8 cellular contexts compared by ENCODE assay signal in the genomic region with DNA sequence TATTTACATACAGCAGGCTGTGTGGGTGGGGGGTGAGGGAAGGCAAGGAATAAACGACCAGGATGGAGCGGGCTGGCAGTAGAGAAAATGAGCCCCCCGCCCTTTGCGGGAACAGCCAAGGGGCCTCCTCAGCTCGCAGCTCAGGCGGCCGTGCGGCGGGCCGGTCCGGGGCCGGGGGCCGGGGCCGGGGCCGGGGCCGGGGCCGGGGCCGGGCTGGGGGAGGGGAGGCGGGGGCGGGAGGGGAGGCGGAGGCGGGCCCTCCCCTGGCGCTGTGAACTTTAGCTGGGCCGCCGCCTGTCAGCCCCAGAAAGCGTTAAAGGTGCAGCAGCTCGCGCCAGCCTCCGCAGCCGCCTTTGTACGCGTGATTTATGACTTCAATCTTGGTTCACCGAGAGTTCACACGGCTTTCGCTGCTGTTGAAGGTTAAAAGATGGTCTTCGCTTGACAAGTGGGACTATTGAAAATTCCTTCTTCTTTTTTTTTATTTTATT. TPM values are rescaled to one million over a fixed set of nuclear protein-coding genes. Genes with fewer than 3 reads are reported as not detected.
DNase-seq lines count a peak whose midpoint lies in the region; ATAC-seq and TF ChIP-seq lines count a peak whose summit lies in the region.

No MANE protein-coding gene starts in this region.

- peak; percentile 12 for DNase-seq in NCI-H1436 (lab: John Stamatoyannopoulos, UW)
- no peak for DNase-seq in NCI-H1436 treated with DMSO at 0.1 percent for 48 hours (lab: John Stamatoyannopoulos, UW)
- DNase-seq in activated T-cell treated with anti-CD3 and anti-CD28 coated beads for 48 hours (ENCODE audit: low read depth) = peak; percentile 29
- peak; percentile 30 to 48 for DNase-seq in left colon
- DNase-seq in Ammon's horn (ENCODE audit: low spot score) = no peak
- no peak for DNase-seq in chondrocyte (ENCODE audit: low spot score)
- DNase-seq in midbrain (lab: John Stamatoyannopoulos, UW) = no peak

- H3K9me3 Mint-ChIP-seq in stimulated activated naive CD8-positive, alpha-beta T cell treated with anti-CD3 and anti-CD28 coated beads, Interleukin-15, Interleukin-2, amounts not matched to agents 100 ng/mL and 50 ng/mL, for 24 hours = no peaks in the 10 kb centered on the region
- H3K9me3 Mint-ChIP-seq in chondrocyte (ENCODE audit: low read depth) = no peaks in the 10 kb centered on the region

- intact Hi-C loops in left colon (cut with DNase I, micrococcal nuclease) = no loop called here

- H3K27ac Mint-ChIP-seq in stimulated activated naive CD8-positive, alpha-beta T cell treated with anti-CD3 and anti-CD28 coated beads, Interleukin-15, Interleukin-2, amounts not matched to agents 100 ng/mL and 50 ng/mL, for 24 hours = peak overlapping the region; percentile 90
- no peak overlapping the region for H3K27ac Mint-ChIP-seq in chondrocyte (ENCODE audit: unreplicated experiment)

- TF ChIP-seq CTCF in chondrocyte (IDR thresholded peaks at IDR 0.05) = no peak

- H3K36me3 Mint-ChIP-seq in stimulated activated naive CD8-positive, alpha-beta T cell treated with anti-CD3 and anti-CD28 coated beads, Interleukin-15, Interleukin-2, amounts not matched to agents 100 ng/mL and 50 ng/mL, for 24 hours (ENCODE audit: low read depth) = no peaks in the 10 kb centered on the region
- peaks cover 2% of the 10 kb centered on the region for H3K36me3 Mint-ChIP-seq in chondrocyte (ENCODE audit: low read depth)

- peaks cover 27% of the 10 kb centered on the region for H3K4me1 Mint-ChIP-seq in stimulated activated naive CD8-positive, alpha-beta T cell treated with anti-CD3 and anti-CD28 coated beads, Interleukin-15, Interleukin-2, amounts not matched to agents 100 ng/mL and 50 ng/mL, for 24 hours (ENCODE audit: low read depth)
- H3K4me1 Mint-ChIP-seq in chondrocyte (ENCODE audit: low read depth) = peaks cover 5% of the 10 kb centered on the region

- no peak for ATAC-seq in left colon

- H3K27me3 Mint-ChIP-seq in stimulated activated naive CD8-positive, alpha-beta T cell treated with anti-CD3 and anti-CD28 coated beads, Interleukin-15, Interleukin-2, amounts not matched to agents 100 ng/mL and 50 ng/mL, for 24 hours = no peaks in the 10 kb centered on the region
- H3K27me3 Mint-ChIP-seq in chondrocyte (ENCODE audit: low read depth) = peaks cover 77% of the 10 kb centered on the region

- H3K4me3 Mint-ChIP-seq in stimulated activated naive CD8-positive, alpha-beta T cell treated with anti-CD3 and anti-CD28 coated beads, Interleukin-15, Interleukin-2, amounts not matched to agents 100 ng/mL and 50 ng/mL, for 24 hours = peak overlapping the region; percentile 83
- no peak overlapping the region for H3K4me3 Mint-ChIP-seq in chondrocyte (ENCODE audit: unreplicated experiment)

RNA-seq across cellular contexts. Expression of gene HOXC4, which starts 28.8 kb away (rescaled TPM):
- under 1 TPM in 1 of 2 donors, not detected in 1; 0.18 TPM for total RNA-seq in left colon
- not detected in 3 replicates for total RNA-seq in chondrocyte

RNA-seq across cellular contexts. Expression of gene HOXC5, which starts 49.6 kb away (rescaled TPM):
- total RNA-seq in left colon = not detected
- total RNA-seq in chondrocyte = not detected in 3 replicates

RNA-seq across cellular contexts. Expression of gene HOXC6, which starts 54.2 kb away (rescaled TPM):
- total RNA-seq in left colon (not detected), chondrocyte (not detected in 3 replicates)

Comparison
In these comparisons a context has a peak if more than half of its experiments do, and no peak if none do; other contexts are left out.
1. DNase-seq: peak in NCI-H1436 (single experiment), activated T-cell treated with anti-CD3 and anti-CD28 coated beads for 48 hours (single experiment) and left colon (2 of 2); none in NCI-H1436 treated with DMSO at 0.1 percent for 48 hours (single experiment), Ammon's horn (single experiment), chondrocyte (single experiment) and midbrain (single experiment).